In genomic region chr17:43456661-43457361, GRCh38 we compare ENCODE assay signal across 10 cellular contexts. TPM values are rescaled to one million over a fixed set of nuclear protein-coding genes. Genes with fewer than 3 reads are reported as not detected.
DNase-seq lines count a peak whose midpoint lies in the region; ATAC-seq, FAIRE-seq and TF ChIP-seq lines count a peak whose summit lies in the region.
"Had no signal": no experiment of that assay in that cellular context is flagged by ENCODE, and none has a peak within 500 bp of the region (broad histone marks: within the 10 kb centered on the region; RNA-seq: fewer than 3 reads in every experiment).

No MANE protein-coding gene starts in this region.

- CTCF ChIA-PET in HEK293 (lab: Yijun Ruan, JAX), result interaction anchor here (0.6 to 1.5 kb wide), 4 partner anchors 12 to 121 kb away, joined by 3 read pairs; no protein-coding TSS in a partner anchor

- H3K4me1 ChIP-seq in HEK293 (ENCODE audit: control insufficient read depth, insufficient read depth, low read length), result no peaks in the 10 kb centered on the region

- no peak for TF ChIP-seq CTCF in HEK293 (tag by site-specific recombination; IDR thresholded peaks at IDR 0.05)

- FAIRE-seq in GM12892 (lab: Jason Lieb, UNC) (no peak), H54 (lab: Jason Lieb, UNC) (no peak)

- H3K9me3 ChIP-seq in HEK293 (ENCODE audit: control insufficient read depth, insufficient read depth, low read depth, low read length), result no peaks in the 10 kb centered on the region

- H3K27ac ChIP-seq in HEK293 (ENCODE audit: extremely low read depth, low read depth, low read length), result no peak overlapping the region

- TF ChIP-seq POLR2A in GM12892 (IDR thresholded peaks at IDR 0.05; ENCODE audit: low read depth, low read length), result no peak
- TF ChIP-seq POLR2A in H54 (IDR thresholded peaks at IDR 0.05; ENCODE audit: low read depth, low read length), result no peak

- H3K4me3 ChIP-seq in HEK293 (ENCODE audit: low read depth, low read length), result no peak overlapping the region
- H3K4me3 ChIP-seq: smooth muscle cell had no signal

- peak; percentile 68 for ATAC-seq in esophagus mucosa
- no peak for ATAC-seq in GM18861 (IDR thresholded peaks at IDR 0.05; ENCODE audit: unreplicated experiment)
- ATAC-seq in HG02870 (IDR thresholded peaks at IDR 0.05; ENCODE audit: unreplicated experiment), result no peak

- POLR2A ChIA-PET in HEK293 (lab: Yijun Ruan, JAX), result interaction anchor here (0.6 kb wide), 1 partner anchor 58 kb away, joined by 3 read pairs; the partner anchor contains the start of gene ARL4D

- DNase-seq in NOMO-1 treated with DMSO at 0.1 percent for 48 hours (lab: John Stamatoyannopoulos, UW; ENCODE audit: unreplicated experiment), result peak; percentile 17
- peak; percentile 80 for DNase-seq in renal cortical epithelial cell (ENCODE audit: low read depth)
- DNase-seq in GM12892 (ENCODE audit: insufficient read length), result no peak
- no peak for DNase-seq in H54 (ENCODE audit: insufficient read length, low spot score)
- DNase-seq: activated B cell treated with CpG ODN at 0.5 μM for 24 hours had no signal

- H3K36me3 ChIP-seq in HEK293 (ENCODE audit: control insufficient read depth in 2 of 2, insufficient read depth in 1 of 2, low read length in 2 of 2), result no peaks in the 10 kb centered on the region

TF ChIP-seq in HEK293, 187 proteins besides CTCF, POLR2A, EP300 and RAD21:
- TF ChIP-seq ZNF394 (tag by site-specific recombination; IDR thresholded peaks at IDR 0.05; ENCODE audit: borderline replicate concordance) (peak; percentile 19; the same call in 1 of the 2 replicates), EGR2 (tag by site-specific recombination; IDR thresholded peaks at IDR 0.05; ENCODE audit: low read depth) (0 out of 2 replicates have a peak, but pooled peaks have one; percentile 19), MYNN (tag by site-specific recombination; IDR thresholded peaks at IDR 0.05; ENCODE audit: borderline replicate concordance) (no peak), ZFHX2 (tag by site-specific recombination; conservative IDR thresholded peaks at IDR 0.05) (peak; percentile 65), WT1 (tag by site-specific recombination; IDR thresholded peaks at IDR 0.05) (no peak), SCRT2 (tag by site-specific recombination; IDR thresholded peaks at IDR 0.05) (no peak), ZNF24 (tag by site-specific recombination; IDR thresholded peaks at IDR 0.05) (no peak), SALL2 (tag by site-specific recombination; IDR thresholded peaks at IDR 0.05; ENCODE audit: borderline replicate concordance) (no peak), MEIS1 (CRISPR knock-in tag; IDR thresholded peaks at IDR 0.05; ENCODE audit: borderline replicate concordance) (no peak)

RNA-seq across cellular contexts. Expression of gene DHX8, which starts 27.0 kb away (rescaled TPM):
- total RNA-seq in esophagus mucosa, result 39.0 TPM
- 29.3 and 57.4 TPM in 2 replicates for total RNA-seq in renal cortical epithelial cell
- polyA plus RNA-seq in GM12892 (2012; ENCODE audit: missing spikeins), result 15.2 TPM

RNA-seq across cellular contexts. Expression of gene ARL4D, which starts 58.0 kb away (rescaled TPM):
- total RNA-seq in esophagus mucosa (123 TPM), renal cortical epithelial cell (17.2 and 26.5 TPM in 2 replicates)
- 2.2 TPM for polyA plus RNA-seq in GM12892 (2012; ENCODE audit: missing spikeins)

Comparison
In these comparisons a context has a peak if more than half of its experiments do, and no peak if none do; other contexts are left out.
1. DNase-seq: peak in NOMO-1 treated with DMSO at 0.1 percent for 48 hours (single experiment) and renal cortical epithelial cell (single experiment); none in GM12892 (single experiment) and H54 (single experiment).